In the genomic region with DNA sequence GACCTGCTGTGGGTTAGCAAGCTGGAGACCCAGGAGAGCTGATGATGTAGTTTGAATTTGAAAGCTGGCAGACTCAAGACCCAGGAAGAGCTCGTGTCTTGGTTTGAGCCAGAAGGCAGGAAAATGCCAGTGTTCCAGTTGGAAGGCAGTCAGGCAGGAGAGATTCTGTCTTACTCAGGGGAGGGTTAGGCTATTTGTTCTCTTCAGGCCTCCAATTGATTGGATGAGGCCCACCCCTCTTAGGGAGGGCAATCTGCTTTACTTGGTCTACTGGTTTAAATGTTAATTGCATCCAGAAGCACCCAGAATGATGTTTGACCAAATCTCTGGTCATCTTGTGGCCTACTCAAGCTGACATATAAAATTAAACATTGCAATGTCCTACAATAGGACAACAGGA, we compare ENCODE assay signal across 22 cellular contexts.
"Had no signal": no experiment of that assay in that cellular context is flagged by ENCODE, and none has a peak within 500 bp of the region (broad histone marks: within the 10 kb centered on the region; RNA-seq: fewer than 3 reads in every experiment).

No MANE protein-coding gene starts in this region.

- H3K79me2 ChIP-seq: parathyroid adenoma had no signal

- H2AFZ ChIP-seq: parathyroid adenoma had no signal

- H3K9ac ChIP-seq: parathyroid adenoma had no signal

- H3K27ac ChIP-seq: coronary artery, dorsolateral prefrontal cortex, gastrocnemius medialis, left ventricle myocardium inferior, lower lobe of right lung, parathyroid adenoma, psoas muscle, sigmoid colon, skin epidermis, stomach, thoracic aorta had no signal

- ATAC-seq: esophagus mucosa, gastrocnemius medialis, left cardiac atrium, lower lobe of right lung, natural killer cell, psoas muscle had no signal

- H3K4me1 Mint-ChIP-seq: memory B cell, mesothelial cell of epicardium, natural killer cell had no signal

- H3K27ac Mint-ChIP-seq: memory B cell, mesothelial cell of epicardium, natural killer cell had no signal

- H3K36me3 Mint-ChIP-seq: memory B cell, mesothelial cell of epicardium, natural killer cell had no signal

- H3K4me3 ChIP-seq: coronary artery, dorsolateral prefrontal cortex, gastrocnemius medialis, left ventricle myocardium inferior, lower lobe of right lung, psoas muscle, sigmoid colon, skin epidermis, stomach, thoracic aorta had no signal

- H3K4me3 Mint-ChIP-seq: memory B cell, mesothelial cell of epicardium, natural killer cell had no signal

- H3K9me3 Mint-ChIP-seq: natural killer cell had no signal

- H3K36me3 ChIP-seq: gastrocnemius medialis, left ventricle myocardium inferior, lower lobe of right lung, sigmoid colon, stomach, thoracic aorta had no signal

- H3K9me3 ChIP-seq: gastrocnemius medialis, left ventricle myocardium inferior, lower lobe of right lung, psoas muscle, sigmoid colon, stomach, thoracic aorta had no signal

- H3K27me3 ChIP-seq: gastrocnemius medialis, sigmoid colon, stomach had no signal

- H3K4me1 ChIP-seq: gastrocnemius medialis, left ventricle myocardium inferior, lower lobe of right lung, parathyroid adenoma, psoas muscle, sigmoid colon, stomach had no signal

- DNase-seq: dorsolateral prefrontal cortex; effector CD8-positive, alpha-beta T cell; gastrocnemius medialis; kidney; left cardiac atrium; left ventricle myocardium inferior; lower lobe of right lung; natural killer cell; psoas muscle; sigmoid colon; stimulated activated CD4-positive, alpha-beta T cell treated with anti-CD3 and anti-CD28 coated beads, Interleukin-2, amount 100 ng/mL, for 24 hours; stimulated activated CD4-positive, alpha-beta T cell treated with anti-CD3 and anti-CD28 coated beads, Interleukin-4, amount 100 ng/mL, for 4 hours; stimulated activated naive CD4-positive, alpha-beta T cell; stomach; trophoblast cell had no signal
